Comparison of ENCODE assay signal across 19 cellular contexts in genomic region chr2:227578642-227579041, GRCh38. TPM values are rescaled to one million over a fixed set of nuclear protein-coding genes. Genes with fewer than 3 reads are reported as not detected.
"Had no signal": no experiment of that assay in that cellular context is flagged by ENCODE, and none has a peak within 500 bp of the region (broad histone marks: within the 10 kb centered on the region; RNA-seq: fewer than 3 reads in every experiment).

No MANE protein-coding gene starts in this region.

- H3K4me1 ChIP-seq: colonic mucosa, gastroesophageal sphincter, sigmoid colon, upper lobe of right lung had no signal

- H3K27ac ChIP-seq: cardiac muscle cell, colonic mucosa, gastroesophageal sphincter, sigmoid colon, upper lobe of right lung had no signal

- DNase-seq: activated B cell treated with CpG ODN at 0.5 μM for 24 hours; activated CD4-positive, alpha-beta T cell treated with anti-CD3 and anti-CD28 coated beads, Interleukin-2, amount 10 ng/mL, durations not matched to agents 24 days and 14 days; activated naive CD4-positive, alpha-beta T cell treated with anti-CD3 and anti-CD28 coated beads, Interleukin-2, amount 10 ng/mL, durations not matched to agents 7 days and 5 days; colonic mucosa; hippocampal formation; mesendoderm; sigmoid colon; stimulated activated naive CD4-positive, alpha-beta T cell treated with Interleukin-2 at 50 U/mL for 16 hours; upper lobe of right lung had no signal

- H3K27me3 ChIP-seq: cardiac muscle cell, colonic mucosa, sigmoid colon, upper lobe of right lung had no signal

- ATAC-seq: gastroesophageal sphincter, upper lobe of right lung had no signal

RNA-seq across cellular contexts. Expression of gene SCYGR2, which starts 20.1 kb away (rescaled TPM):
- total RNA-seq: activated B cell treated with CpG ODN at 0.5 μM for 24 hours; activated CD4-positive, alpha-beta T cell treated with anti-CD3 and anti-CD28 coated beads, Interleukin-2, amount 10 ng/mL, durations not matched to agents 24 days and 14 days; cardiac muscle cell; colonic mucosa; fibroblast of lung; gastroesophageal sphincter; kidney epithelial cell; liver; osteocyte; pulmonary artery endothelial cell; sigmoid colon; temporal lobe; upper lobe of right lung had no signal
- polyA plus RNA-seq: adipose tissue, cardiac muscle cell, fibroblast of lung, liver, neural cell, sigmoid colon had no signal

RNA-seq across cellular contexts. Expression of gene SCYGR3, which starts 36.0 kb away (rescaled TPM):
- total RNA-seq: activated B cell treated with CpG ODN at 0.5 μM for 24 hours; activated CD4-positive, alpha-beta T cell treated with anti-CD3 and anti-CD28 coated beads, Interleukin-2, amount 10 ng/mL, durations not matched to agents 24 days and 14 days; cardiac muscle cell; colonic mucosa; fibroblast of lung; gastroesophageal sphincter; kidney epithelial cell; liver; osteocyte; pulmonary artery endothelial cell; sigmoid colon; temporal lobe; upper lobe of right lung had no signal
- polyA plus RNA-seq: adipose tissue, cardiac muscle cell, fibroblast of lung, liver, neural cell, sigmoid colon had no signal

RNA-seq across cellular contexts. Expression of gene SCYGR4, which starts 38.7 kb away (rescaled TPM):
- total RNA-seq: activated B cell treated with CpG ODN at 0.5 μM for 24 hours; activated CD4-positive, alpha-beta T cell treated with anti-CD3 and anti-CD28 coated beads, Interleukin-2, amount 10 ng/mL, durations not matched to agents 24 days and 14 days; cardiac muscle cell; colonic mucosa; fibroblast of lung; kidney epithelial cell; liver; osteocyte; pulmonary artery endothelial cell; sigmoid colon; temporal lobe; upper lobe of right lung had no signal
- polyA plus RNA-seq: cardiac muscle cell, fibroblast of lung, liver, neural cell, sigmoid colon had no signal
